12 cellular contexts compared by ENCODE assay signal in genomic region chr5:54159153-54159836, GRCh38.
DNase-seq lines count a peak whose midpoint lies in the region; ATAC-seq, FAIRE-seq and TF ChIP-seq lines count a peak whose summit lies in the region.
"Had no signal": no experiment of that assay in that cellular context is flagged by ENCODE, and none has a peak within 500 bp of the region (broad histone marks: within the 10 kb centered on the region; RNA-seq: fewer than 3 reads in every experiment).

No MANE protein-coding gene starts in this region.

- peak; percentile 41 for FAIRE-seq in GM12878 (lab: Jason Lieb, UNC)

- SMC1A ChIA-PET in GM12878 (lab: Charles Lee; ENCODE audit: uncharacterized antibody, unreplicated experiment) = no interaction called here

- TF ChIP-seq RAD21 in GM12878 (IDR thresholded peaks at IDR 0.05; ENCODE audit: insufficient read depth, low read depth, low read length) = no peak

- H3K9me3 Mint-ChIP-seq in activated T-cell treated with anti-CD3 and anti-CD28 coated beads, Interleukin-2, amount 50 U/mL, for 24 hours = no peaks in the 10 kb centered on the region
- H3K9me3 Mint-ChIP-seq: activated CD4-positive, alpha-beta T cell treated with anti-CD3 and anti-CD28 coated beads, Interleukin-2, amount 10 ng/mL, durations not matched to agents 24 days and 14 days; memory B cell had no signal

- RAD21 ChIA-PET in GM12878 (lab: Charles Lee; ENCODE audit: unreplicated experiment) = interaction anchor here (0.7 to 0.8 kb wide), 2 partner anchors 340 to 648 kb away, joined by 3 read pairs; no protein-coding TSS in a partner anchor

- no peaks in the 10 kb centered on the region for H3K9me3 ChIP-seq in GM12878 (replicated peaks; ENCODE audit: control insufficient read depth, insufficient read depth, low read length)
- H3K9me3 ChIP-seq in upper lobe of right lung = no peaks in the 10 kb centered on the region
- no peaks in the 10 kb centered on the region for H3K9me3 ChIP-seq in thyroid gland

- intact Hi-C loops in GM12878 (cut with micrococcal nuclease; ENCODE audit: unreplicated experiment) = no loop called here
- intact Hi-C loops in upper lobe of right lung (cut with DNase I) = no loop called here
- intact Hi-C loops in thyroid gland (cut with DNase I) = no loop called here

- H3K27ac Mint-ChIP-seq in activated T-cell treated with anti-CD3 and anti-CD28 coated beads, Interleukin-2, amount 50 U/mL, for 24 hours = peak overlapping the region; percentile 18
- H3K27ac Mint-ChIP-seq: activated CD4-positive, alpha-beta T cell treated with anti-CD3 and anti-CD28 coated beads, Interleukin-2, amount 10 ng/mL, durations not matched to agents 24 days and 14 days; B cell; memory B cell had no signal

- peak in 1 of 3 experiments; percentile 12; a peak in 1 of 6 replicates for TF ChIP-seq CTCF in GM12878 (IDR thresholded peaks at IDR 0.05 in 2 of 3, conservative IDR thresholded peaks at IDR 0.05 in 1 of 3; ENCODE audit: control insufficient read depth in 2 of 3, extremely low read depth in 1 of 3, insufficient read depth in 1 of 3, low read depth in 3 of 3, low read length in 3 of 3)
- TF ChIP-seq CTCF in upper lobe of right lung (IDR thresholded peaks at IDR 0.05) = no peak
- no peak for TF ChIP-seq CTCF in thyroid gland (IDR thresholded peaks at IDR 0.05)

- ATAC-seq in HG03571 (IDR thresholded peaks at IDR 0.05; ENCODE audit: unreplicated experiment) (peak; percentile 68), GM12878 (peak; percentile 50; the same call in 2 of the 3 replicates), upper lobe of right lung (peak; percentile 78)

- CTCF ChIA-PET in GM12878 (lab: Yijun Ruan, JAX) = interaction anchor here (0.8 to 1.6 kb wide), 3 partner anchors 11 to 784 kb away, joined by 3 to 8 read pairs (median 3); no protein-coding TSS in a partner anchor

- H3K27me3 ChIP-seq in GM12878 (replicated peaks in 1 of 2; ENCODE audit: control insufficient read depth in 2 of 2, insufficient read depth in 2 of 2, low read length in 1 of 2) (no peaks in the 10 kb centered on the region), upper lobe of right lung (no peaks in the 10 kb centered on the region), thyroid gland (no peaks in the 10 kb centered on the region)

- BruUV-seq in GM12878 (replicated peaks; lab: Mats Ljungman, UMichigan) = no TSS peak

- no peaks in the 10 kb centered on the region for H3K27me3 Mint-ChIP-seq in activated T-cell treated with anti-CD3 and anti-CD28 coated beads, Interleukin-2, amount 50 U/mL, for 24 hours
- H3K27me3 Mint-ChIP-seq: activated CD4-positive, alpha-beta T cell treated with anti-CD3 and anti-CD28 coated beads, Interleukin-2, amount 10 ng/mL, durations not matched to agents 24 days and 14 days; B cell; memory B cell had no signal

- POLR2A ChIA-PET in GM12878 (lab: Charles Lee) = interaction anchor here (0.6 kb wide), 1 partner anchor 361 kb away, joined by 4 read pairs; no protein-coding TSS in a partner anchor

- H3K36me3 ChIP-seq in GM12878 (ENCODE audit: control insufficient read depth in 2 of 2, insufficient read depth in 2 of 2, low read length in 1 of 2) (no peaks in the 10 kb centered on the region), upper lobe of right lung (no peaks in the 10 kb centered on the region), thyroid gland (no peaks in the 10 kb centered on the region)

- no peaks in the 10 kb centered on the region for H4K20me1 ChIP-seq in GM12878 (ENCODE audit: control insufficient read depth, insufficient read depth)

- H3K4me3 Mint-ChIP-seq in activated T-cell treated with anti-CD3 and anti-CD28 coated beads, Interleukin-2, amount 50 U/mL, for 24 hours = no peak overlapping the region
- H3K4me3 Mint-ChIP-seq: activated CD4-positive, alpha-beta T cell treated with anti-CD3 and anti-CD28 coated beads, Interleukin-2, amount 10 ng/mL, durations not matched to agents 24 days and 14 days; B cell; memory B cell had no signal

- no peak for TF ChIP-seq EP300 in GM12878 (IDR thresholded peaks at IDR 0.05; ENCODE audit: borderline replicate concordance in 1 of 2, control insufficient read depth in 1 of 2, low read depth in 2 of 2, low read length in 2 of 2)

- no peak overlapping the region for H2AFZ ChIP-seq in GM12878 (ENCODE audit: control insufficient read depth, low read depth, low read length)

- H3K4me2 ChIP-seq in GM12878 (ENCODE audit: control insufficient read depth, insufficient read depth) = no peak overlapping the region

- H3K4me1 ChIP-seq in GM12878 (ENCODE audit: control insufficient read depth, insufficient read depth, low read length) (no peaks in the 10 kb centered on the region), upper lobe of right lung (no peaks in the 10 kb centered on the region), thyroid gland (peaks cover 0 to 3% of the 10 kb centered on the region in 2 donors)

- in situ Hi-C loops in GM12878 (cut with MboI) = no loop called here

- H3K27ac ChIP-seq in GM12878 (ENCODE audit: control insufficient read depth, insufficient read depth) = no peak overlapping the region
- no peak overlapping the region for H3K27ac ChIP-seq in upper lobe of right lung
- no peak overlapping the region for H3K27ac ChIP-seq in thyroid gland

- no peak overlapping the region for H3K9ac ChIP-seq in GM12878 (ENCODE audit: control insufficient read depth, insufficient read depth, low read length)

- peaks cover 2% of the 10 kb centered on the region for H3K4me1 Mint-ChIP-seq in activated T-cell treated with anti-CD3 and anti-CD28 coated beads, Interleukin-2, amount 50 U/mL, for 24 hours (ENCODE audit: low read depth)
- H3K4me1 Mint-ChIP-seq: activated CD4-positive, alpha-beta T cell treated with anti-CD3 and anti-CD28 coated beads, Interleukin-2, amount 10 ng/mL, durations not matched to agents 24 days and 14 days; B cell had no signal

- WGBS in GM12878 (ENCODE audit: insufficient coverage, insufficient replicate concordance, low lambda C conversion rate, missing lambda C conversion rate) = 40% methylated on average over 4 of the region's 4 CpGs
- WGBS in thyroid gland, 2 donors = 87 to 88% methylated on average over 4 of the region's 4 CpGs

- no peaks in the 10 kb centered on the region for H3K79me2 ChIP-seq in GM12878 (ENCODE audit: control insufficient read depth, insufficient read depth, low read length)

- peaks cover 19% of the 10 kb centered on the region for H3K36me3 Mint-ChIP-seq in activated T-cell treated with anti-CD3 and anti-CD28 coated beads, Interleukin-2, amount 50 U/mL, for 24 hours (ENCODE audit: low read depth)

- H3K4me3 ChIP-seq in GM12878 (no peak overlapping the region), upper lobe of right lung (no peak overlapping the region), thyroid gland (replicated peaks in 1 of 3) (no peak overlapping the region)

- DNase-seq in activated T-cell treated with anti-CD3 and anti-CD28 coated beads, Interleukin-2, amount 50 U/mL, for 24 hours = no peak
- DNase-seq in activated T-cell treated with anti-CD3 and anti-CD28 coated beads for 4 hours = no peak
- no peak for DNase-seq in GM12878 (ENCODE audit: low read depth, low spot score)
- no peak for DNase-seq in upper lobe of right lung
- no peak for DNase-seq in thyroid gland
- no peak for DNase-seq in UCSD-AML1 (lab: John Stamatoyannopoulos, UW; ENCODE audit: unreplicated experiment)
- DNase-seq in T1000 (lab: John Stamatoyannopoulos, UW) = no peak
- DNase-seq: activated CD4-positive, alpha-beta T cell treated with anti-CD3 and anti-CD28 coated beads, Interleukin-2, amount 10 ng/mL, durations not matched to agents 24 days and 14 days; NCI-H1436 had no signal

- TF ChIP-seq POLR2A in GM12878 (IDR thresholded peaks at IDR 0.05; ENCODE audit: low read depth, low read length) (no peak), thyroid gland (IDR thresholded peaks at IDR 0.05) (no peak)

TF ChIP-seq in GM12878, 131 proteins besides CTCF, POLR2A, EP300 and RAD21 (continues in another document):
- TF ChIP-seq ATF7 (IDR thresholded peaks at IDR 0.05; ENCODE audit: low read depth) (no peak), ZNF687 (IDR thresholded peaks at IDR 0.05) (no peak), ATF2 (IDR thresholded peaks at IDR 0.05; ENCODE audit: low read length) (no peak), TCF7 (IDR thresholded peaks at IDR 0.05; ENCODE audit: borderline replicate concordance) (no peak), HDAC6 (IDR thresholded peaks at IDR 0.05; ENCODE audit: unreplicated experiment) (no peak)
